ENCODE assay signal across 9 cellular contexts in genomic region chrX:153925387-153925738, GRCh38. TPM values are rescaled to one million over a fixed set of nuclear protein-coding genes. Genes with fewer than 3 reads are reported as not detected.
DNase-seq lines count a peak whose midpoint lies in the region; TF ChIP-seq lines count a peak whose summit lies in the region.
"Had no signal": no experiment of that assay in that cellular context is flagged by ENCODE, and none has a peak within 500 bp of the region (broad histone marks: within the 10 kb centered on the region; RNA-seq: fewer than 3 reads in every experiment).

No MANE protein-coding gene starts in this region.

- WGBS in HUES64 = 56% methylated on average over 4 of the region's 4 CpGs

- H3K27me3 Mint-ChIP-seq in brain (peaks cover under 1% of the 10 kb centered on the region), nephron progenitor cell (ENCODE audit: low read depth, poor library complexity) (peaks cover 3% of the 10 kb centered on the region)

- H3K9me2 ChIP-seq in DOHH2 (replicated peaks; ENCODE audit: control insufficient read depth, low read length) = no peaks in the 10 kb centered on the region

- H3K4me3 Mint-ChIP-seq in brain (peak overlapping the region in 3 of 5 experiments; percentile 44 to 65 (median 65)), nephron progenitor cell (peak overlapping the region; percentile 67)

- H3K9me3 ChIP-seq in DOHH2 (ENCODE audit: control insufficient read depth, insufficient read depth, low read length) (no peaks in the 10 kb centered on the region), HUES64 (ENCODE audit: insufficient read depth, low read depth, low read length) (no peaks in the 10 kb centered on the region)

- peaks cover 9% of the 10 kb centered on the region; the same call in 1 of the 2 replicates for H3F3A ChIP-seq in DOHH2 (ENCODE audit: control insufficient read depth, insufficient read depth)

- peaks cover 45% of the 10 kb centered on the region for H3K4me1 ChIP-seq in DOHH2 (ENCODE audit: control insufficient read depth, low read length)
- peaks cover 8% of the 10 kb centered on the region; the same call in 1 of the 2 replicates for H3K4me1 ChIP-seq in HUES64 (ENCODE audit: insufficient read depth, low read length)

- DNase-seq in nephron progenitor cell = no peak
- no peak for DNase-seq in NCI-H187 (lab: John Stamatoyannopoulos, UW)
- no peak for DNase-seq in inferior parietal cortex (ENCODE audit: extremely low spot score)
- DNase-seq in NCI-H2171 treated with DMSO at 0.1 percent for 48 hours (lab: John Stamatoyannopoulos, UW) = no peak
- DNase-seq in epidermal melanocyte (ENCODE audit: insufficient read length, low spot score) = no peak
- DNase-seq: NCI-H1694 had no signal

- peaks cover 40% of the 10 kb centered on the region for H3K79me2 ChIP-seq in DOHH2 (ENCODE audit: control insufficient read depth, low read length)

- no peak for TF ChIP-seq CTCF in DOHH2 (IDR thresholded peaks at IDR 0.05; ENCODE audit: low read depth, low read length, poor library complexity, severe bottlenecking)
- no peak for TF ChIP-seq CTCF in brain (conservative IDR thresholded peaks at IDR 0.05)
- TF ChIP-seq CTCF in nephron progenitor cell (IDR thresholded peaks at IDR 0.05) = no peak

- H4K20me1 ChIP-seq in DOHH2 (ENCODE audit: control insufficient read depth, insufficient read depth, low read depth, low read length) = no peaks in the 10 kb centered on the region

- H3K4me2 ChIP-seq in DOHH2 (ENCODE audit: low read length) = peak overlapping the region; percentile 98

- H3K4me3 ChIP-seq in DOHH2 (ENCODE audit: low read length) = peak overlapping the region; percentile 98
- H3K4me3 ChIP-seq in HUES64 (ENCODE audit: low read length) = peak overlapping the region; percentile 77

- H3K27me3 ChIP-seq in DOHH2 (ENCODE audit: control insufficient read depth, low read length) (no peaks in the 10 kb centered on the region), HUES64 (ENCODE audit: insufficient read depth, low read length) (no peaks in the 10 kb centered on the region)

- peak overlapping the region in 1 of 5 experiments; percentile 86 for H3K27ac Mint-ChIP-seq in brain
- no peak overlapping the region for H3K27ac Mint-ChIP-seq in nephron progenitor cell

- H3K9me3 Mint-ChIP-seq in brain (peaks cover 0 to 26% (median 0%) of the 10 kb centered on the region in 5 experiments), nephron progenitor cell (peaks cover 41% of the 10 kb centered on the region)

- H3K9ac ChIP-seq in HUES64 (ENCODE audit: low read depth, low read length) = peak overlapping the region; percentile 78

- H3K36me3 Mint-ChIP-seq in brain (no peaks in the 10 kb centered on the region), nephron progenitor cell (ENCODE audit: low read depth) (peaks cover 5% of the 10 kb centered on the region)

- H3K4me1 Mint-ChIP-seq in brain = peaks cover 63% of the 10 kb centered on the region
- peaks cover 41% of the 10 kb centered on the region for H3K4me1 Mint-ChIP-seq in nephron progenitor cell

- H3K27ac ChIP-seq in DOHH2 (ENCODE audit: low read depth, low read length) (peak overlapping the region; percentile 100), HUES64 (ENCODE audit: low read depth, low read length) (peak overlapping the region; percentile 60; the same call in 1 of the 2 replicates)

- peaks cover 38% of the 10 kb centered on the region for H3K36me3 ChIP-seq in DOHH2 (ENCODE audit: control insufficient read depth, low read length)
- peaks cover 11% of the 10 kb centered on the region; the same call in 1 of the 2 replicates for H3K36me3 ChIP-seq in HUES64 (ENCODE audit: insufficient read depth, low read length)

RNA-seq across cellular contexts. Expression of gene ARHGAP4, which starts 0.7 kb away (rescaled TPM):
- 15.3 TPM for polyA plus RNA-seq in HUES64 (2013, experiment 1 of 2)
- polyA plus RNA-seq in HUES64 (2013, experiment 2 of 2) = 18.2 TPM
- polyA plus RNA-seq in brain (ENCODE audit: insufficient read depth, low read depth, low replicate concordance) = 16.3 TPM

RNA-seq across cellular contexts. Expression of gene NAA10, which starts 9.5 kb away (rescaled TPM):
- polyA plus RNA-seq in HUES64 (2013, experiment 1 of 2) = 88.5 TPM
- polyA plus RNA-seq in HUES64 (2013, experiment 2 of 2) = 80.7 TPM
- 118 TPM for polyA plus RNA-seq in brain (ENCODE audit: insufficient read depth, low read depth, low replicate concordance)

RNA-seq across cellular contexts. Expression of gene RENBP, which starts 19.1 kb away (rescaled TPM):
- 5.8 TPM for polyA plus RNA-seq in HUES64 (2013, experiment 1 of 2)
- polyA plus RNA-seq in HUES64 (2013, experiment 2 of 2) = 6.9 TPM
- polyA plus RNA-seq in brain (ENCODE audit: insufficient read depth, low read depth, low replicate concordance) = 16.6 TPM

RNA-seq across cellular contexts. Expression of gene AVPR2, which starts 20.9 kb away (rescaled TPM):
- not detected for polyA plus RNA-seq in HUES64 (2013, experiment 1 of 2)
- not detected for polyA plus RNA-seq in HUES64 (2013, experiment 2 of 2)
- polyA plus RNA-seq in brain (ENCODE audit: insufficient read depth, low read depth, low replicate concordance) = not detected

RNA-seq across cellular contexts. Expression of gene L1CAM, which starts 39.4 kb away (rescaled TPM):
- polyA plus RNA-seq in HUES64 (2013, experiment 1 of 2) = 11.7 TPM
- 12.6 TPM for polyA plus RNA-seq in HUES64 (2013, experiment 2 of 2)
- polyA plus RNA-seq in brain (ENCODE audit: insufficient read depth, low read depth, low replicate concordance) = 91.5 TPM
